In genomic region chr4:24611575-24611974, GRCh38 we compare ENCODE assay signal across 24 cellular contexts.
"Had no signal": no experiment of that assay in that cellular context is flagged by ENCODE, and none has a peak within 500 bp of the region (broad histone marks: within the 10 kb centered on the region; RNA-seq: fewer than 3 reads in every experiment).

No MANE protein-coding gene starts in this region.

- H3K4me1 ChIP-seq: Peyer's patch had no signal

- H3K27me3 ChIP-seq: Peyer's patch had no signal

- H3K4me1 Mint-ChIP-seq: activated naive CD8-positive, alpha-beta T cell treated with anti-CD3 and anti-CD28 coated beads, Interleukin-2, amount 10 ng/mL, durations not matched to agents 7 days and 5 days; WTC11 had no signal

- H3K36me3 Mint-ChIP-seq: activated naive CD8-positive, alpha-beta T cell treated with anti-CD3 and anti-CD28 coated beads, Interleukin-2, amount 10 ng/mL, durations not matched to agents 7 days and 5 days; WTC11 had no signal

- H3K36me3 ChIP-seq: Peyer's patch had no signal

- H3K4me3 ChIP-seq: K562, Peyer's patch had no signal

- ATAC-seq: activated CD8-positive, alpha-beta T cell treated with anti-CD3 and anti-CD28 coated beads, Interleukin-2, amount 10 ng/mL, durations not matched to agents 7 days and 5 days; HepG2; K562; WTC11 had no signal

- H3K4me3 Mint-ChIP-seq: activated CD8-positive, alpha-beta T cell treated with anti-CD3 and anti-CD28 coated beads, Interleukin-2, amount 10 ng/mL, durations not matched to agents 7 days and 5 days; activated naive CD8-positive, alpha-beta T cell treated with anti-CD3 and anti-CD28 coated beads, Interleukin-2, amount 10 ng/mL, durations not matched to agents 7 days and 5 days; T-helper 1 cell treated with Interleukin-12 subunit alpha and Interleukin-12 subunit beta and Interleukin-4 antibody, amounts not matched to agents 30 μg/mL and 1 μg/mL, for 36 hours; WTC11 had no signal

- DNase-seq: activated CD4-positive, alpha-beta T cell treated with anti-CD3 and anti-CD28 coated beads for 48 hours; activated CD4-positive, alpha-beta T cell treated with anti-CD3 and anti-CD28 coated beads, Interleukin-2, amount 50 U/mL, for 4 hours; activated CD4-positive, CD25-positive, alpha-beta regulatory T cell treated with anti-CD3 and anti-CD28 coated beads, Interleukin-2, amount 50 U/mL, for 72 hours; activated CD8-positive, alpha-beta memory T cell treated with anti-CD3 and anti-CD28 coated beads, Interleukin-2, amount 50 U/mL, for 48 hours; activated CD8-positive, alpha-beta T cell treated with anti-CD3 and anti-CD28 coated beads, Interleukin-2, amount 10 ng/mL, durations not matched to agents 7 days and 5 days; activated naive CD4-positive, alpha-beta T cell treated with anti-CD3 and anti-CD28 coated beads, Interleukin-2, amount 50 U/mL, for 16 hours; activated naive CD8-positive, alpha-beta T cell treated with anti-CD3 and anti-CD28 coated beads, Interleukin-2, amount 10 ng/mL, durations not matched to agents 7 days and 5 days; activated T-cell treated with anti-CD3 and anti-CD28 coated beads, Interleukin-2, amount 50 U/mL, for 1 hour; aorta; Karpas-422; MM.1S; NCI-H1105 treated with DMSO at 0.1 percent for 48 hours; NCI-H1436 treated with DMSO at 0.1 percent for 48 hours; NCI-H187; NCI-H2081 treated with DMSO at 0.1 percent for 48 hours; NCI-H446; NCI-H524; Peyer's patch; SHP77 treated with DMSO at 0.1 percent for 48 hours had no signal

- H3K27ac Mint-ChIP-seq: activated CD8-positive, alpha-beta T cell treated with anti-CD3 and anti-CD28 coated beads, Interleukin-2, amount 10 ng/mL, durations not matched to agents 7 days and 5 days; activated naive CD8-positive, alpha-beta T cell treated with anti-CD3 and anti-CD28 coated beads, Interleukin-2, amount 10 ng/mL, durations not matched to agents 7 days and 5 days; T-helper 1 cell treated with Interleukin-12 subunit alpha and Interleukin-12 subunit beta and Interleukin-4 antibody, amounts not matched to agents 30 μg/mL and 1 μg/mL, for 36 hours; WTC11 had no signal

- H3K9me3 ChIP-seq: Peyer's patch had no signal

- H3K9me3 Mint-ChIP-seq: activated naive CD8-positive, alpha-beta T cell treated with anti-CD3 and anti-CD28 coated beads, Interleukin-2, amount 10 ng/mL, durations not matched to agents 7 days and 5 days had no signal

- H3K27ac ChIP-seq: Peyer's patch, RWPE1 had no signal
